8 cellular contexts compared by ENCODE assay signal in the genomic region with DNA sequence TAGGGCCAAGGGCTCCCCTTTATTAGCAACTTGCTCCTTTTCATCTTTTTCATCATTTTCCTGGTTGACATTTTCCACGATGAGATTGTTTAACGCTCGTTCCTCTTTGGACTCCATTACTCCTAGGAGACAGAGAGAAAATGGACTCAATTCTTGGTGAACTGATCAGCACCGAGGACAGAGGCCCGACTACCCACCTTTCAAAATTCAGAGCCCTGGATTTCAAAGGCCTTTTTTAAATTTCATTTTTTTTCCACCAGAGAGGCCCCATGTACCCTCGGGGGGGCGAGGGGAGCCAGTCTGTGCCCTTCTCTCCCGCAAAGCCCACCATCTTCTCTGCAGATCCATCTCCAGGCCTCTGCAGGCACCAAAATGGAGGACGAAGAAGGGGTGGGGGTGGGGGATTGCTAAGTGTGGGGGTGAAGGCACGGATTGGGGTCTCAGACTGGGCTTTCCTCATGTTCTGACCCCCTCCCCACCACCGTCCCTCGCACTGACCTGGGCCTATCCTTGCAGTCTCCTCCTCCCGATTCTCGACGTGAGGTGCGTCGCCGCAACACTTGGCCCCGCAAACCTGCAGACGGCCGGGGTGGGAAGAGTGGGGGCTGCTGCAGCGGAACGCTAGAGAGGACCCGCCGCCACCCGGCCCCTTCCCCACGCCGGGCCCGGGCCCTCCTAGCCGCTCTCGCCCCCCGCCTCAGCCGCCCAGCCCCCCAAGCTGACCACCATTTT. TPM values are rescaled to one million over a fixed set of nuclear protein-coding genes. Genes with fewer than 3 reads are reported as not detected.
DNase-seq lines count a peak whose midpoint lies in the region; ATAC-seq and TF ChIP-seq lines count a peak whose summit lies in the region.

No MANE protein-coding gene starts in this region.

- no peaks in the 10 kb centered on the region for H3K9me3 ChIP-seq in Panc1 (ENCODE audit: control insufficient read depth, insufficient read depth, low read depth, low read length)

- peaks cover 2% of the 10 kb centered on the region; the same call in 1 of the 2 replicates for H3K4me1 ChIP-seq in Panc1 (ENCODE audit: control insufficient read depth, insufficient read depth, low read length)

- no peaks in the 10 kb centered on the region for H3K36me3 ChIP-seq in Panc1 (ENCODE audit: control insufficient read depth, insufficient read depth, low read length)

- intact Hi-C loops in Panc1 (cut with micrococcal nuclease; ENCODE audit: unreplicated experiment) = no loop called here
- intact Hi-C loops in sciatic nerve (cut with DNase I) = no loop called here

- H3K4me3 ChIP-seq in Panc1 (ENCODE audit: low read depth in 2 of 2, low read length in 2 of 2) = peak overlapping the region; percentile 53 to 71
- H3K4me3 ChIP-seq in fibroblast of pulmonary artery (replicated peaks; ENCODE audit: low read depth, low read length) = peak overlapping the region; percentile 44

- POLR2A ChIA-PET in Panc1 (lab: Charles Lee) = no interaction called here

- H3K27me3 ChIP-seq in Panc1 (ENCODE audit: control insufficient read depth, insufficient read depth, low read length) = peaks cover 12% of the 10 kb centered on the region

- CTCF ChIA-PET in Panc1 (lab: Charles Lee) = no interaction called here

- H3K27ac ChIP-seq in Panc1 (ENCODE audit: low read length) = no peak overlapping the region

- in situ Hi-C loops in Panc1 (cut with HindIII; ENCODE audit: low pct_unique_long_range_greater_than_20kb, low sequenced_read_pairs) = no loop called here

- DNase-seq in Panc1 (ENCODE audit: low read depth, low spot score) = no peak
- DNase-seq in fibroblast of pulmonary artery (ENCODE audit: low read depth) = no peak
- peak; percentile 35 for DNase-seq in retina
- no peak for DNase-seq in NCI-H1092 (lab: John Stamatoyannopoulos, UW)
- no peak for DNase-seq in sciatic nerve (ENCODE audit: low spot score)

- TF ChIP-seq CTCF in Panc1 (IDR thresholded peaks at IDR 0.05) = no peak
- no peak for TF ChIP-seq CTCF in fibroblast of pulmonary artery (IDR thresholded peaks at IDR 0.05; ENCODE audit: low read length, missing control alignments)

- BruUV-seq in Panc1 (replicated peaks; lab: Mats Ljungman, UMichigan) = no TSS peak

- ATAC-seq in GM19035 (IDR thresholded peaks at IDR 0.05; ENCODE audit: unreplicated experiment) (peak; percentile 8), Panc1 (0 out of 2 replicates have a peak, but pooled peaks have one; percentile 40), HG03196 (IDR thresholded peaks at IDR 0.05; ENCODE audit: unreplicated experiment) (no peak), HG02840 (IDR thresholded peaks at IDR 0.05; ENCODE audit: low FRiP score, unreplicated experiment) (no peak), sciatic nerve (no peak)

RNA-seq across cellular contexts. Expression of a gene that starts 0.8 kb away (rescaled TPM):
- total RNA-seq in Panc1 (2021; ENCODE audit: unreplicated experiment) (9.1 TPM), sciatic nerve (2.6 TPM)
- polyA plus RNA-seq in Panc1 (2012; ENCODE audit: insufficient read length) = 8.6 TPM

RNA-seq across cellular contexts. Expression of a gene that starts 20.0 kb away (rescaled TPM):
- not detected for total RNA-seq in Panc1 (2021; ENCODE audit: unreplicated experiment)
- not detected for polyA plus RNA-seq in Panc1 (2012; ENCODE audit: insufficient read length)
- 15.1 TPM for total RNA-seq in sciatic nerve

RNA-seq across cellular contexts. Expression of a gene that starts 33.5 kb away (rescaled TPM):
- total RNA-seq in Panc1 (2021; ENCODE audit: unreplicated experiment) = not detected
- polyA plus RNA-seq in Panc1 (2012; ENCODE audit: insufficient read length) = not detected
- 1.0 TPM for total RNA-seq in sciatic nerve

RNA-seq across cellular contexts. Expression of a gene that starts 46.3 kb away (rescaled TPM):
- 42.6 TPM for total RNA-seq in Panc1 (2021; ENCODE audit: unreplicated experiment)
- polyA plus RNA-seq in Panc1 (2012; ENCODE audit: insufficient read length) = 40.2 TPM
- total RNA-seq in sciatic nerve = 49.5 TPM

RNA-seq across cellular contexts. Expression of a gene that starts 55.1 kb away (rescaled TPM):
- 13.9 TPM for total RNA-seq in Panc1 (2021; ENCODE audit: unreplicated experiment)
- 13.3 TPM for polyA plus RNA-seq in Panc1 (2012; ENCODE audit: insufficient read length)
- 50.0 TPM for total RNA-seq in sciatic nerve

Comparison
In these comparisons a context has a peak if more than half of its experiments do, and no peak if none do; other contexts are left out.
1. ATAC-seq: peak in GM19035 (single experiment) and Panc1 (single experiment); none in HG03196 (single experiment), HG02840 (single experiment) and sciatic nerve (single experiment).
2. RNA of a gene that starts 20.0 kb away (total RNA-seq): 15.1 TPM in sciatic nerve (single experiment); not detected in Panc1 (single experiment); every median in the first group is over 10 times any median in the second.